Comparison of ENCODE assay signal across 8 cellular contexts in the genomic region with DNA sequence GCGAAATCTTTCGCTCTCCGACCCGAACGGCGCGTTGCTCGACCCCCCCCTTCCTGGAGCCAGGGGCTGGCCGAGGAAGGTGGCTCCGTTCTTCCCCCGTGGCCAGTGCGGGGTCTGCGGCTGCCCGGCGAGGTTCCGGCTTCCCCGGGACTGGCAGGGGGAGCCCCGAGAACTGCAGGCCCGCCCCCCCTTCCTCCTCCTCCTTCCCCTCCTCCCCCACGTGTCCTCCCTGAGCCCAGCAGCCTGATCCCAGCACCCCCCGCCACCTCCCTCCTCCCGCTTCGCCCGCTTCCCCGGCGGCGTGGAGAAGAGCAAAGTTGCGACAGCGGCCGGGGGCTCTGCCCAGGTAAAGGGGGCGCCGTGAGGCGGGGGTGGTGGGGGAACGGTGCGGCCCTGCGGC. TPM values are rescaled to one million over a fixed set of nuclear protein-coding genes. Genes with fewer than 3 reads are reported as not detected.
A peak's percentile ranks its signal among the peaks of the same experiment; 100 is the strongest.
DNase-seq lines count a peak whose midpoint lies in the region; ATAC-seq and TF ChIP-seq lines count a peak whose summit lies in the region.

No MANE protein-coding gene starts in this region.

- ATAC-seq in left lobe of liver (peak; percentile 26), HG02642 (IDR thresholded peaks at IDR 0.05; ENCODE audit: poor library complexity, unreplicated experiment) (no peak), HG03520 (IDR thresholded peaks at IDR 0.05; ENCODE audit: unreplicated experiment) (no peak)

- DNase-seq in activated T-cell treated with anti-CD3 and anti-CD28 coated beads, Interleukin-2, amount 50 U/mL, for 1 hour, result peak; percentile 34
- DNase-seq in activated T-cell treated with anti-CD3 and anti-CD28 coated beads for 4 hours, result no peak
- peak; percentile 27 for DNase-seq in activated gamma-delta T cell treated with Interleukin-2 at 50 U/mL for 16 hours
- DNase-seq in left lobe of liver (ENCODE audit: low spot score), result peak; percentile 47
- peak in 1 of 2 donors; percentile 71 for DNase-seq in tibial artery
- DNase-seq in 8988T, result no peak

- H3K4me3 ChIP-seq in tibial artery, result no peak overlapping the region

- H3K27me3 ChIP-seq in tibial artery, result no peaks in the 10 kb centered on the region

- no peak for TF ChIP-seq CTCF in tibial artery (IDR thresholded peaks at IDR 0.05)

- peak overlapping the region; percentile 82 to 90 for H3K27ac ChIP-seq in tibial artery

- no peaks in the 10 kb centered on the region for H3K9me3 ChIP-seq in tibial artery

- intact Hi-C loops in tibial artery (cut with DNase I; ENCODE audit: low total_unique reads), result no loop called here

- H3K36me3 ChIP-seq in tibial artery, result no peaks in the 10 kb centered on the region

- peaks cover 0 to 7% (median 3%) of the 10 kb centered on the region in 4 donors for H3K4me1 ChIP-seq in tibial artery

RNA-seq across cellular contexts. Expression of gene BCORL1, which starts 2.4 kb away (rescaled TPM):
- 8.1 TPM for total RNA-seq in left lobe of liver

Comparison
In these comparisons a context has a peak if more than half of its experiments do, and no peak if none do; other contexts are left out.
1. DNase-seq: peak in activated T-cell treated with anti-CD3 and anti-CD28 coated beads, Interleukin-2, amount 50 U/mL, for 1 hour (single experiment), activated gamma-delta T cell treated with Interleukin-2 at 50 U/mL for 16 hours (single experiment) and left lobe of liver (single experiment); none in activated T-cell treated with anti-CD3 and anti-CD28 coated beads for 4 hours (single experiment) and 8988T (single experiment).